In the genomic region with DNA sequence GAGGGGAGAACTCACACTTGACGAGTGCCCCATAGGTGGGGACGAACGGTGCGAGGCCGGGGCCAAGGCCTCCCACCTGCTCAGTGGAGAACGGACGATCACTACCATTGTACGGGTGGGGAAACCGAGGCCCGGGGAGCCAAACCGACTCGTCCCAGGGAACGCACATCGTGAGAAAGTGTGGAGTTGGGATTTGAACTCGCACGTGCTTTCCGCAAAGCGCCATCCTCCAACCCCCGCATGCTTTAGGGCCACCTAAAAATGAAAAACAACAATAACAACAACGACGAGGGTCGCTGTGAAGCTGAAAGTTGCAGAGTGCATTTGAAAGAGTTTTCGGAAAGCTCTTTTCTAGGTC, we compare ENCODE assay signal across 8 cellular contexts. TPM values are rescaled to one million over a fixed set of nuclear protein-coding genes. Genes with fewer than 3 reads are reported as not detected.
DNase-seq lines count a peak whose midpoint lies in the region; ATAC-seq and TF ChIP-seq lines count a peak whose summit lies in the region.

No MANE protein-coding gene starts in this region.

- H2AFZ ChIP-seq in osteoblast (ENCODE audit: low read length): peak overlapping the region; percentile 61

- ATAC-seq in HG02763 (IDR thresholded peaks at IDR 0.05; ENCODE audit: unreplicated experiment): no peak

- H3K36me3 ChIP-seq in SK-N-MC (ENCODE audit: insufficient read depth, low read length) (peaks cover 6% of the 10 kb centered on the region; the same call in 1 of the 2 replicates), osteoblast (ENCODE audit: insufficient read depth, low read length) (no peaks in the 10 kb centered on the region)

- H3K79me2 ChIP-seq in osteoblast (ENCODE audit: insufficient read depth, low read length): peaks cover 33% of the 10 kb centered on the region

- H3K27me3 ChIP-seq in osteoblast (ENCODE audit: insufficient read depth, low read length): no peaks in the 10 kb centered on the region

- DNase-seq in D341Med (ENCODE audit: low spot score) (peak; percentile 34), SK-N-MC (ENCODE audit: low read depth, low spot score) (no peak), epithelial cell of proximal tubule (ENCODE audit: low read depth) (no peak), osteoblast (ENCODE audit: insufficient read length, low spot score, missing footprints) (no peak), DMS53 treated with DMSO at 0.1 percent for 48 hours (lab: John Stamatoyannopoulos, UW; ENCODE audit: unreplicated experiment) (no peak), GF-D8 (lab: John Stamatoyannopoulos, UW) (no peak)
- no peak for DNase-seq in activated CD4-positive, alpha-beta T cell treated with anti-CD3 and anti-CD28 coated beads, Interleukin-2, amount 50 U/mL, for 48 hours

- H3K4me1 ChIP-seq in osteoblast (ENCODE audit: insufficient read depth, low read length): peaks cover 24% of the 10 kb centered on the region

- H3K27ac ChIP-seq in SK-N-MC (peak overlapping the region; percentile 95), osteoblast (ENCODE audit: low read depth, low read length) (no peak overlapping the region)

- H4K20me1 ChIP-seq in osteoblast (ENCODE audit: insufficient read depth, low read length): peaks cover 23% of the 10 kb centered on the region

- peak overlapping the region; percentile 98 for H3K4me2 ChIP-seq in osteoblast (ENCODE audit: insufficient read depth, low read length)

- H3K9ac ChIP-seq in SK-N-MC (ENCODE audit: insufficient read length): peak overlapping the region; percentile 94

- H3K9me3 ChIP-seq in SK-N-MC (ENCODE audit: low read depth, low read length) (no peaks in the 10 kb centered on the region), osteoblast (ENCODE audit: low read depth, low read length) (no peaks in the 10 kb centered on the region)

- TF ChIP-seq CTCF in epithelial cell of proximal tubule (conservative IDR thresholded peaks at IDR 0.05; ENCODE audit: low read depth, low read length) (no peak), osteoblast (IDR thresholded peaks at IDR 0.05; ENCODE audit: extremely low read depth, low read depth, low read length) (no peak)

- peak overlapping the region; percentile 81 for H3K4me3 ChIP-seq in SK-N-MC
- peak overlapping the region; percentile 98 for H3K4me3 ChIP-seq in epithelial cell of proximal tubule (ENCODE audit: low read depth, low read length)
- peak overlapping the region; percentile 84 for H3K4me3 ChIP-seq in osteoblast (ENCODE audit: insufficient read depth, low read length)

RNA-seq across cellular contexts. Expression of gene ARHGEF1, which starts 0.5 kb away (rescaled TPM):
- total RNA-seq in epithelial cell of proximal tubule: 65.9 and 79.5 TPM in 2 replicates
- total RNA-seq in osteoblast: 30.6 and 31.8 TPM in 2 replicates

RNA-seq across cellular contexts. Expression of gene CD79A, which starts 6.4 kb away (rescaled TPM):
- not detected in 2 replicates for total RNA-seq in epithelial cell of proximal tubule
- 0.36 TPM in 1 of 2 replicates, not detected in the other for total RNA-seq in osteoblast

RNA-seq across cellular contexts. Expression of gene RPS19, which starts 23.4 kb away (rescaled TPM):
- total RNA-seq in epithelial cell of proximal tubule (1,573 and 1,845 TPM in 2 replicates), osteoblast (486 and 791 TPM in 2 replicates)

RNA-seq across cellular contexts. Expression of gene DMRTC2, which starts 38.6 kb away (rescaled TPM):
- not detected in 2 replicates for total RNA-seq in epithelial cell of proximal tubule
- not detected in 2 replicates for total RNA-seq in osteoblast

RNA-seq across cellular contexts. Expression of gene LYPD4, which starts 39.0 kb away (rescaled TPM):
- total RNA-seq in epithelial cell of proximal tubule (not detected in 2 replicates), osteoblast (not detected in 2 replicates)
